In the genomic region with DNA sequence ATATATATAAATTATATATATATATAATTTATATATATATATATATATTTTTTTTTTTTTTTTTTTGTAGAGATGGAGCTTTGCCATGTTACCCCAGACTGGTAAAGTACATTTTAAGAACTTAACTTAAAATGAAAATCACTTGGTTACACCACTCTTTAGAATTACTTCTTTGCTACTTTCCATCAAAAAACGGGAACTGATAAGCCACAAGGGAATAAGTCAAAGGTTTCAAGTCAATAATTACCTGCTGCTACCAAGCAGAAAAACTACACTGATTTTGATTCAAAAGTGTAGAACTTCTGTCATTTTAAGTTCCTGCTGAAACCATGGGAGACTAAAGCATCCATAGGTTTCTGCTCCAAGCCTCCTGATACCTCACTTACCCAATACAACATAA, we compare ENCODE assay signal across 10 cellular contexts. TPM values are rescaled to one million over a fixed set of nuclear protein-coding genes. Genes with fewer than 3 reads are reported as not detected.
A peak's percentile ranks its signal among the peaks of the same experiment; 100 is the strongest.
DNase-seq lines count a peak whose midpoint lies in the region; ATAC-seq, FAIRE-seq and TF ChIP-seq lines count a peak whose summit lies in the region.
"Had no signal": no experiment of that assay in that cellular context is flagged by ENCODE, and none has a peak within 500 bp of the region (broad histone marks: within the 10 kb centered on the region; RNA-seq: fewer than 3 reads in every experiment).

No MANE protein-coding gene starts in this region.

- no peak for TF ChIP-seq POLR2A in A549 (IDR thresholded peaks at IDR 0.05; ENCODE audit: low read length)

- FAIRE-seq in A549 (lab: Jason Lieb, UNC), result no peak

- ATAC-seq in A549 (no peak), GM18517 (IDR thresholded peaks at IDR 0.05; ENCODE audit: unreplicated experiment) (peak; percentile 10), RWPE2 (ENCODE audit: low read depth) (no peak), lower lobe of right lung (no peak), GM18520 (IDR thresholded peaks at IDR 0.05; ENCODE audit: unreplicated experiment) (no peak), upper lobe of right lung (no peak)

- H3K27ac ChIP-seq in A549 (no peak overlapping the region), RWPE2 (ENCODE audit: poor library complexity, severe bottlenecking) (peak overlapping the region; percentile 73), lower lobe of right lung (peak overlapping the region; percentile 40), upper lobe of right lung (no peak overlapping the region)
- H3K27ac ChIP-seq: cardiac muscle cell had no signal

- TF ChIP-seq EP300 in A549 (IDR thresholded peaks at IDR 0.05), result no peak

- POLR2A ChIA-PET in A549 (lab: Yijun Ruan, JAX), result interaction anchor here (0.6 to 2.5 kb wide), 8 partner anchors 11 to 184 kb away, joined by 3 to 9 read pairs (median 6); partner anchors contain the start of genes EIF4EBP2, PPA1, SAR1A and TYSND1

- no peaks in the 10 kb centered on the region for H3K9me3 ChIP-seq in A549
- no peaks in the 10 kb centered on the region for H3K9me3 ChIP-seq in RWPE2 (ENCODE audit: severe bottlenecking)
- no peaks in the 10 kb centered on the region for H3K9me3 ChIP-seq in lower lobe of right lung
- no peaks in the 10 kb centered on the region for H3K9me3 ChIP-seq in upper lobe of right lung

- TF ChIP-seq RAD21 in A549 (conservative IDR thresholded peaks at IDR 0.05 in 1 of 2, IDR thresholded peaks at IDR 0.05 in 1 of 2), result no peak

- peak overlapping the region; percentile 60 for H3K4me2 ChIP-seq in A549

- H3K27me3 ChIP-seq in RWPE2 (ENCODE audit: insufficient read depth, poor library complexity, severe bottlenecking) (no peaks in the 10 kb centered on the region), lower lobe of right lung (ENCODE audit: low read depth) (no peaks in the 10 kb centered on the region), upper lobe of right lung (no peaks in the 10 kb centered on the region)
- H3K27me3 ChIP-seq: cardiac muscle cell had no signal

- CTCF ChIA-PET in A549 (lab: Yijun Ruan, JAX), result interaction anchor here (0.8 to 20.6 kb wide), 19 partner anchors 9 to 346 kb away, joined by 3 to 554 read pairs (median 7); partner anchors contain the start of genes LRRC20, PPA1 and TYSND1

- 8% methylated on average over 1 of the region's 1 CpG for WGBS in A549 (ENCODE audit: missing lambda C conversion rate)

- TF ChIP-seq CTCF in A549 (IDR thresholded peaks at IDR 0.05) (no peak), RWPE2 (IDR thresholded peaks at IDR 0.05; ENCODE audit: poor library complexity, severe bottlenecking) (no peak), lower lobe of right lung (IDR thresholded peaks at IDR 0.05) (no peak), upper lobe of right lung (IDR thresholded peaks at IDR 0.05) (no peak)

- H3K4me1 ChIP-seq in A549, result peaks cover 11% of the 10 kb centered on the region; the same call in 2 of the 3 replicates
- H3K4me1 ChIP-seq in RWPE2 (ENCODE audit: insufficient read depth, poor library complexity, severe bottlenecking), result peaks cover 19% of the 10 kb centered on the region
- H3K4me1 ChIP-seq in lower lobe of right lung, result peaks cover 11% of the 10 kb centered on the region
- H3K4me1 ChIP-seq in upper lobe of right lung, result peaks cover 9% of the 10 kb centered on the region

- peaks cover 47% of the 10 kb centered on the region for H3K36me3 ChIP-seq in RWPE2 (ENCODE audit: low read depth)
- H3K36me3 ChIP-seq in lower lobe of right lung, result peaks cover 35% of the 10 kb centered on the region
- H3K36me3 ChIP-seq in upper lobe of right lung, result peaks cover 28% of the 10 kb centered on the region
- H3K36me3 ChIP-seq: cardiac muscle cell had no signal

- no peak for DNase-seq in A549 (ENCODE audit: low read depth in 1 of 2, low spot score in 1 of 2)
- DNase-seq in RWPE2 (ENCODE audit: low spot score), result no peak
- no peak for DNase-seq in lower lobe of right lung
- no peak for DNase-seq in NCI-H524 treated with DMSO at 0.1 percent for 48 hours (lab: John Stamatoyannopoulos, UW)
- DNase-seq in activated effector memory CD4-positive, alpha-beta T cell treated with Interleukin-2 at 50 U/mL for 16 hours, result no peak
- DNase-seq in upper lobe of right lung, result no peak
- DNase-seq: NCI-H187 treated with DMSO at 0.1 percent for 48 hours had no signal

- intact Hi-C loops in lower lobe of right lung (cut with DNase I) (loop anchor here (10.0 kb wide), 1 partner anchor 144 kb away; no protein-coding TSS in a partner anchor), upper lobe of right lung (cut with DNase I) (no loop called here)

- H3K4me3 ChIP-seq in A549, result no peak overlapping the region
- H3K4me3 ChIP-seq in RWPE2 (ENCODE audit: severe bottlenecking), result no peak overlapping the region
- H3K4me3 ChIP-seq in lower lobe of right lung, result no peak overlapping the region
- no peak overlapping the region for H3K4me3 ChIP-seq in upper lobe of right lung
- H3K4me3 ChIP-seq: cardiac muscle cell had no signal

TF ChIP-seq in A549, 52 proteins besides CTCF, POLR2A, EP300 and RAD21:
- TF ChIP-seq JUNB (IDR thresholded peaks at IDR 0.05), result no peak
- TF ChIP-seq, protein P1, sequence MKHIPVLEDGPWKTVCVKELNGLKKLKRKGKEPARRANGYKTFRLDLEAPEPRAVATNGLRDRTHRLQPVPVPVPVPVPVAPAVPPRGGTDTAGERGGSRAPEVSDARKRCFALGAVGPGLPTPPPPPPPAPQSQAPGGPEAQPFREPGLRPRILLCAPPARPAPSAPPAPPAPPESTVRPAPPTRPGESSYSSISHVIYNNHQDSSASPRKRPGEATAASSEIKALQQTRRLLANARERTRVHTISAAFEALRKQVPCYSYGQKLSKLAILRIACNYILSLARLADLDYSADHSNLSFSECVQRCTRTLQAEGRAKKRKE (CRISPR knock-in tag; IDR thresholded peaks at IDR 0.05; ENCODE audit: low read depth), result no peak
- TF ChIP-seq ESRRA (IDR thresholded peaks at IDR 0.05; ENCODE audit: borderline replicate concordance, low read length), result no peak
- no peak for TF ChIP-seq GATA3 (IDR thresholded peaks at IDR 0.05; ENCODE audit: borderline replicate concordance)

RNA-seq across cellular contexts. Expression of gene PPA1, which starts 12.2 kb away (rescaled TPM):
- polyA plus RNA-seq in A549 (2011; rRNA removed), result 219 and 273 TPM in 2 replicates
- 169 and 176 TPM in 2 replicates for polyA plus RNA-seq in A549 (2012; cell fraction: cytosol; rRNA removed)
- polyA plus RNA-seq in A549 (2012; cell fraction: nucleus; rRNA removed), result 66.2 and 82.5 TPM in 2 replicates
- polyA plus RNA-seq in A549 (2017; fragmentation: RNase III; extraction: RNeasy Plus Mini Kit Qiagen cat#74134 plus additional on column Dnase treatment), result 205 to 228 TPM (median 207 TPM) in 3 replicates
- 42.5 and 50.6 TPM in 2 replicates for polyA minus RNA-seq in A549 (2011; rRNA and poly(A)+ RNA removed)
- 163 TPM for total RNA-seq in lower lobe of right lung
- total RNA-seq in upper lobe of right lung, result 175 TPM

RNA-seq across cellular contexts. Expression of gene SAR1A, which starts 50.7 kb away (rescaled TPM):
- polyA plus RNA-seq in A549 (2011; rRNA removed) (75.6 and 80.7 TPM in 2 replicates), A549 (2017; fragmentation: RNase III; extraction: RNeasy Plus Mini Kit Qiagen cat#74134 plus additional on column Dnase treatment) (55.8 to 57.7 TPM (median 57.5 TPM) in 3 replicates)
- 22.8 and 23.9 TPM in 2 replicates for polyA plus RNA-seq in A549 (2012; cell fraction: cytosol; rRNA removed)
- polyA plus RNA-seq in A549 (2012; cell fraction: nucleus; rRNA removed), result 12.0 and 23.2 TPM in 2 replicates
- polyA minus RNA-seq in A549 (2011; rRNA and poly(A)+ RNA removed), result 93.9 and 107 TPM in 2 replicates
- total RNA-seq in lower lobe of right lung (114 TPM), upper lobe of right lung (150 TPM)

Comparison
In these comparisons a context has a peak if more than half of its experiments do, and no peak if none do; other contexts are left out.
1. H3K27ac ChIP-seq: peak in RWPE2 (single experiment) and lower lobe of right lung (single experiment); none in A549 (0 of 2) and upper lobe of right lung (single experiment).